In genomic region chr7:102169651-102170416, GRCh38 we compare ENCODE assay signal across 11 cellular contexts.
DNase-seq lines count a peak whose midpoint lies in the region; TF ChIP-seq lines count a peak whose summit lies in the region.
"Had no signal": no experiment of that assay in that cellular context is flagged by ENCODE, and none has a peak within 500 bp of the region (broad histone marks: within the 10 kb centered on the region; RNA-seq: fewer than 3 reads in every experiment).

No MANE protein-coding gene starts in this region.

- BruUV-seq in A673 (replicated peaks; lab: Mats Ljungman, UMichigan), result no TSS peak

- H3K4me1 ChIP-seq in A673 (ENCODE audit: insufficient read depth, low read length, poor library complexity, severe bottlenecking) (peaks cover 20% of the 10 kb centered on the region), fibroblast of lung (ENCODE audit: control insufficient read depth, extremely low read depth, insufficient read depth, low read length) (peaks cover 4% of the 10 kb centered on the region), neuronal stem cell (ENCODE audit: control insufficient read depth in 2 of 2, insufficient read depth in 1 of 2, low read depth in 1 of 2, low read length in 2 of 2) (peaks cover 2 to 15% of the 10 kb centered on the region in 2 donors)

- H3K36me3 ChIP-seq in A673 (ENCODE audit: insufficient read depth, low read length, poor library complexity, severe bottlenecking) (no peaks in the 10 kb centered on the region), fibroblast of lung (ENCODE audit: control insufficient read depth, insufficient read depth, low read length) (no peaks in the 10 kb centered on the region), neuronal stem cell (replicated peaks in 1 of 2; ENCODE audit: control insufficient read depth in 2 of 2, insufficient read depth in 2 of 2, low read length in 2 of 2) (peaks cover 7 to 44% of the 10 kb centered on the region in 2 donors)

- peak overlapping the region; percentile 18 for H3K4me3 ChIP-seq in A673 (ENCODE audit: low read depth, low read length, poor library complexity, severe bottlenecking)
- no peak overlapping the region for H3K4me3 ChIP-seq in fibroblast of lung (replicated peaks in 1 of 4; ENCODE audit: control extremely low read depth in 1 of 4, insufficient read depth in 1 of 4, low read depth in 3 of 4, low read length in 4 of 4)
- no peak overlapping the region for H3K4me3 ChIP-seq in neuronal stem cell (ENCODE audit: low read length in 2 of 2)
- H3K4me3 ChIP-seq: A549, PC-9 had no signal

- no peaks in the 10 kb centered on the region for H3K79me1 ChIP-seq in neuronal stem cell (ENCODE audit: low read depth, low read length)

- no peak overlapping the region for H2BK15ac ChIP-seq in neuronal stem cell (ENCODE audit: low read length)

- H3K4me2 ChIP-seq in fibroblast of lung (ENCODE audit: extremely low read depth, insufficient read depth, low read length) (peak overlapping the region; percentile 15), neuronal stem cell (ENCODE audit: insufficient read depth, low read length, poor library complexity, severe bottlenecking) (no peak overlapping the region)
- H3K4me2 ChIP-seq: A549, PC-9 had no signal

- H2BK5ac ChIP-seq in neuronal stem cell (ENCODE audit: low read length), result no peak overlapping the region

- in situ Hi-C loops in KBM-7 (cut with MboI; ENCODE audit: low pct_unique_long_range_greater_than_20kb, low sequenced_read_pairs), result no loop called here

- H3K9ac ChIP-seq in fibroblast of lung (ENCODE audit: insufficient read depth, low read length), result no peak overlapping the region
- no peak overlapping the region for H3K9ac ChIP-seq in neuronal stem cell (ENCODE audit: low read depth, low read length, poor library complexity)

- TF ChIP-seq CTCF in A673 (conservative IDR thresholded peaks at IDR 0.05; ENCODE audit: low read depth, low read length) (no peak), fibroblast of lung (conservative IDR thresholded peaks at IDR 0.05 in 1 of 2, IDR thresholded peaks at IDR 0.05 in 1 of 2; ENCODE audit: low read depth in 1 of 2, low read length in 2 of 2) (no peak)

- H2BK12ac ChIP-seq in neuronal stem cell (ENCODE audit: low read length), result no peak overlapping the region

- no peak overlapping the region for H3K23ac ChIP-seq in neuronal stem cell (ENCODE audit: low read depth, low read length, poor library complexity)

- H2AFZ ChIP-seq in fibroblast of lung (ENCODE audit: low read length) (no peak overlapping the region), neuronal stem cell (ENCODE audit: low read length) (peak overlapping the region; percentile 4)
- H2AFZ ChIP-seq: PC-9 had no signal

- no peak overlapping the region for H4K8ac ChIP-seq in neuronal stem cell (ENCODE audit: low read depth, low read length)

- DNase-seq in A673 (ENCODE audit: low spot score), result peak; percentile 70
- peak; percentile 35 for DNase-seq in NCI-H748 treated with DMSO at 0.1 percent for 48 hours (lab: John Stamatoyannopoulos, UW)
- peak; percentile 45 to 55 for DNase-seq in fibroblast of lung (ENCODE audit: low read depth in 2 of 2)
- no peak for DNase-seq in neuronal stem cell (ENCODE audit: low spot score)
- no peak for DNase-seq in stimulated activated CD4-positive, alpha-beta T cell treated with anti-CD3 and anti-CD28 coated beads, Interleukin-2, amount 100 ng/mL, for 48 hours
- no peak for DNase-seq in activated CD4-positive, CD25-positive, alpha-beta regulatory T cell treated with anti-CD3 and anti-CD28 coated beads, Interleukin-2, amount 50 U/mL, for 72 hours
- no peak for DNase-seq in KBM-7
- no peak for DNase-seq in SIG-M5 (lab: John Stamatoyannopoulos, UW)
- DNase-seq: NCI-H1436, PC-9 had no signal

- H3K27ac ChIP-seq in A673 (ENCODE audit: low read depth, low read length, poor library complexity, severe bottlenecking) (peak overlapping the region; percentile 27), fibroblast of lung (ENCODE audit: insufficient read depth, low read length) (peak overlapping the region; percentile 26), neuronal stem cell (replicated peaks; ENCODE audit: low read length) (no peak overlapping the region)
- H3K27ac ChIP-seq: PC-9 had no signal

- H2BK120ac ChIP-seq in neuronal stem cell (ENCODE audit: low read depth, low read length), result no peak overlapping the region

- H4K91ac ChIP-seq in neuronal stem cell (ENCODE audit: low read depth, low read length, poor library complexity), result no peak overlapping the region

- no peaks in the 10 kb centered on the region for H4K20me1 ChIP-seq in fibroblast of lung (ENCODE audit: control insufficient read depth, extremely low read depth, insufficient read depth, low read length)

- H2AK5ac ChIP-seq in neuronal stem cell (ENCODE audit: low read depth, low read length), result no peak overlapping the region

- no peak overlapping the region for H3K4ac ChIP-seq in neuronal stem cell (ENCODE audit: low read length)

- H3K27me3 ChIP-seq in A673 (replicated peaks; ENCODE audit: insufficient read depth, low read depth, low read length, poor library complexity) (no peaks in the 10 kb centered on the region), fibroblast of lung (ENCODE audit: control insufficient read depth, insufficient read depth, low read length) (no peaks in the 10 kb centered on the region), neuronal stem cell (ENCODE audit: control insufficient read depth in 3 of 3, insufficient read depth in 3 of 3, low read depth in 1 of 3, low read length in 3 of 3) (no peaks in the 10 kb centered on the region)

- intact Hi-C loops in A673 (cut with micrococcal nuclease; ENCODE audit: unreplicated experiment), result no loop called here

- no peak overlapping the region for H3K14ac ChIP-seq in neuronal stem cell (ENCODE audit: low read length)

- no peaks in the 10 kb centered on the region for H3K79me2 ChIP-seq in fibroblast of lung (ENCODE audit: control insufficient read depth, insufficient read depth, low read length)

- H3K9me3 ChIP-seq in A673 (ENCODE audit: low read depth, low read length, poor library complexity, severe bottlenecking) (no peaks in the 10 kb centered on the region), fibroblast of lung (ENCODE audit: control insufficient read depth, insufficient read depth, low read depth, low read length) (no peaks in the 10 kb centered on the region), neuronal stem cell (replicated peaks in 1 of 2; ENCODE audit: control insufficient read depth in 2 of 2, insufficient read depth in 1 of 2, low read depth in 1 of 2, low read length in 2 of 2) (no peaks in the 10 kb centered on the region)
- H3K9me3 ChIP-seq: A549 had no signal

- no peak overlapping the region for H3K18ac ChIP-seq in neuronal stem cell (ENCODE audit: low read length)

- CTCF ChIA-PET in A673 (lab: Charles Lee), result no interaction called here

- WGBS in neuronal stem cell (ENCODE audit: extremely low coverage in 2 of 2, insufficient read length in 2 of 2, insufficient replicate concordance in 1 of 2), 2 donors, result no CpG with 5 or more reads among the region's 14 CpGs

- POLR2A ChIA-PET in A673 (lab: Charles Lee; ENCODE audit: low non-redundant PET), result no interaction called here

Comparison
In these comparisons a context has a peak if more than half of its experiments do, and no peak if none do; other contexts are left out.
1. DNase-seq: peak in A673 (single experiment), NCI-H748 treated with DMSO at 0.1 percent for 48 hours (single experiment) and fibroblast of lung (2 of 2); none in neuronal stem cell (single experiment), stimulated activated CD4-positive, alpha-beta T cell treated with anti-CD3 and anti-CD28 coated beads, Interleukin-2, amount 100 ng/mL, for 48 hours (0 of 2), activated CD4-positive, CD25-positive, alpha-beta regulatory T cell treated with anti-CD3 and anti-CD28 coated beads, Interleukin-2, amount 50 U/mL, for 72 hours (single experiment), KBM-7 (single experiment) and SIG-M5 (single experiment).